In the genomic region with DNA sequence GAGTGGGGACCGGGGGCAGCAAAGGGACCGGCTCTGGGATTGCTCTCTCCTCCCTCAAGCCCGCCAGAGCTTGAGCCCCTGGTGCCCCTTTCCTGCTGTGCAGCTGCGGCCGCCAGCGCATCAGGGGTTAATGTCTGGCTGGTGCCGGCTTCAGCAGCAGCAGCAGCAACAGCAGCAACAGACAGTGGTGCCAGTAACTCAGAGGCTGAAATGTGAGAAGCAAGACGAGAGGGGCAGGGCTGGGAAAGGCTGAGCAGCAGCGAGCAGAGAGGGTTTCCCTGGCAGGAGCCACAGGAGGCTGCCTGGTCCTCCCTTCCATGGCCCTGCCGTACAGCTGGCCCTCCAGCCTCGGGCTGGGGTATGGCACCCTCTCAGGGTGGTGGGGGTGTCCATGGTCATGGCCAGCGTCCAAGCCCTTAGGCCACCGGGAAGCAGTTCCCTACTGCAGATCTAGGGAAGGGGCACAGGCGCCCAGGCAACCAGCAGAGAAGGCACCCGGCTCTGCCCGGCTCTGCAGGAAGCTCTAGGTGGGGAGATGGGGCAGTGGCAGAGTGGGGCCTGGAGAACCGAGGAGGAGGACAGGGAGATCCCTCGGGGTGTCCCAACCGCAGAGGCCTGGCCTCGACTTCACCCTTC, we compare ENCODE assay signal across 8 cellular contexts. TPM values are rescaled to one million over a fixed set of nuclear protein-coding genes. Genes with fewer than 3 reads are reported as not detected.
DNase-seq lines count a peak whose midpoint lies in the region; ATAC-seq and TF ChIP-seq lines count a peak whose summit lies in the region.

No MANE protein-coding gene starts in this region.

- peaks cover 57% of the 10 kb centered on the region for H3K4me1 Mint-ChIP-seq in brain

- H3K27me3 Mint-ChIP-seq in brain: peaks cover 3% of the 10 kb centered on the region

- intact Hi-C loops in upper lobe of right lung (cut with DNase I): loop anchor here (5.0 kb wide), 1 partner anchor 33 kb away; no protein-coding TSS in a partner anchor

- peak overlapping the region; percentile 55 for H3K4me2 ChIP-seq in BLaER1

- H3K9me3 Mint-ChIP-seq in brain: no peaks in the 10 kb centered on the region

- peak overlapping the region; percentile 83 to 95 (median 90) for H3K27ac Mint-ChIP-seq in brain

- peak overlapping the region; percentile 54; the same call in 1 of the 2 replicates for H3K9ac ChIP-seq in BLaER1

- H3K4me3 Mint-ChIP-seq in brain: peak overlapping the region; percentile 55 to 79 (median 74)

- ATAC-seq in upper lobe of right lung (peak; percentile 70), HG03469 (IDR thresholded peaks at IDR 0.05; ENCODE audit: unreplicated experiment) (no peak)

- no peaks in the 10 kb centered on the region for H3K36me3 Mint-ChIP-seq in brain

- H3K4me1 ChIP-seq in BLaER1: peaks cover 63% of the 10 kb centered on the region
- peaks cover 26% of the 10 kb centered on the region for H3K4me1 ChIP-seq in upper lobe of right lung

- DNase-seq in NCI-H146 treated with DMSO at 0.1 percent for 48 hours (lab: John Stamatoyannopoulos, UW; ENCODE audit: unreplicated experiment): peak; percentile 68
- DNase-seq in kidney tubule cell (ENCODE audit: low spot score): peak; percentile 60
- peak; percentile 75 for DNase-seq in upper lobe of right lung
- DNase-seq in cerebellum (ENCODE audit: low spot score): no peak
- no peak for DNase-seq in stimulated activated CD4-positive, alpha-beta T cell treated with anti-CD3 and anti-CD28 coated beads, Interleukin-2, amount 100 ng/mL, for 24 hours

- H4K20me1 ChIP-seq in BLaER1: peaks cover 19% of the 10 kb centered on the region; the same call in 1 of the 2 replicates

- H3K27me3 ChIP-seq in BLaER1 (no peaks in the 10 kb centered on the region), upper lobe of right lung (no peaks in the 10 kb centered on the region)

- H3K27ac ChIP-seq in BLaER1 (peak overlapping the region; percentile 33), upper lobe of right lung (peak overlapping the region; percentile 42)

- no peaks in the 10 kb centered on the region for H3K9me3 ChIP-seq in BLaER1
- H3K9me3 ChIP-seq in upper lobe of right lung: no peaks in the 10 kb centered on the region

- TF ChIP-seq CTCF in brain (conservative IDR thresholded peaks at IDR 0.05) (no peak), upper lobe of right lung (IDR thresholded peaks at IDR 0.05) (no peak)

- H3K4me3 ChIP-seq in BLaER1 (no peak overlapping the region), upper lobe of right lung (no peak overlapping the region)

- H3K36me3 ChIP-seq in BLaER1 (peaks cover 11% of the 10 kb centered on the region), upper lobe of right lung (no peaks in the 10 kb centered on the region)

RNA-seq across cellular contexts. Expression of gene TFAP4, which starts 21.1 kb away (rescaled TPM):
- 12.2 TPM for polyA plus RNA-seq in brain (ENCODE audit: insufficient read depth, low read depth, low replicate concordance)
- total RNA-seq in upper lobe of right lung (9.6 TPM), cerebellum (7.6 TPM)

RNA-seq across cellular contexts. Expression of gene GLIS2, which starts 21.9 kb away (rescaled TPM):
- polyA plus RNA-seq in brain (ENCODE audit: insufficient read depth, low read depth, low replicate concordance): 17.2 TPM
- total RNA-seq in upper lobe of right lung (34.1 TPM), cerebellum (3.2 TPM)

RNA-seq across cellular contexts. Expression of gene SRL, which starts 52.1 kb away (rescaled TPM):
- polyA plus RNA-seq in brain (ENCODE audit: insufficient read depth, low read depth, low replicate concordance): 3.7 TPM
- total RNA-seq in upper lobe of right lung (0.64 TPM), cerebellum (1.2 TPM)

RNA-seq across cellular contexts. Expression of gene PAM16, which starts 57.2 kb away (rescaled TPM):
- 64.4 TPM for polyA plus RNA-seq in brain (ENCODE audit: insufficient read depth, low read depth, low replicate concordance)
- total RNA-seq in upper lobe of right lung: 41.2 TPM
- 19.1 TPM for total RNA-seq in cerebellum

Comparison
In these comparisons a context has a peak if more than half of its experiments do, and no peak if none do; other contexts are left out.
1. DNase-seq: peak in NCI-H146 treated with DMSO at 0.1 percent for 48 hours (single experiment), kidney tubule cell (single experiment) and upper lobe of right lung (single experiment); none in cerebellum (single experiment) and stimulated activated CD4-positive, alpha-beta T cell treated with anti-CD3 and anti-CD28 coated beads, Interleukin-2, amount 100 ng/mL, for 24 hours (0 of 2).